Comparison of ENCODE assay signal across 31 cellular contexts in genomic region chr6:5778906-5779305, GRCh38.
"Had no signal": no experiment of that assay in that cellular context is flagged by ENCODE, and none has a peak within 500 bp of the region (broad histone marks: within the 10 kb centered on the region; RNA-seq: fewer than 3 reads in every experiment).

No MANE protein-coding gene starts in this region.

- H3K27me3 Mint-ChIP-seq: activated B cell treated with CpG ODN at 0.5 μM for 24 hours; activated CD4-positive, alpha-beta memory T cell treated with anti-CD3 and anti-CD28 coated beads for 36 hours had no signal

- ATAC-seq: activated naive CD4-positive, alpha-beta T cell treated with anti-CD3 and anti-CD28 coated beads, Interleukin-2, amount 50 U/mL, for 72 hours; activated T-cell treated with anti-CD3 and anti-CD28 coated beads, Interleukin-2, amount 50 U/mL, for 4 hours; body of pancreas had no signal

- H3K4me3 Mint-ChIP-seq: activated CD4-positive, alpha-beta memory T cell treated with anti-CD3 and anti-CD28 coated beads for 36 hours; activated naive CD4-positive, alpha-beta T cell treated with anti-CD3 and anti-CD28 coated beads for 36 hours; activated T-cell treated with anti-CD3 and anti-CD28 coated beads, Interleukin-2, amount 50 U/mL, for 4 hours; activated T-helper 1 cell treated with anti-CD3 and anti-CD28 coated beads, Interleukin-12 subunit alpha, Interleukin-12 subunit beta, Interleukin-2, Interleukin-4 antibody, amounts not matched to agents 30 ng/mL and 10 ng/mL and 1 ng/mL, durations not matched to agents 14 hours and 24 hours and 36 hours had no signal

- H3K4me1 ChIP-seq: adrenal gland, body of pancreas, breast epithelium had no signal

- DNase-seq: activated B cell treated with CpG ODN at 0.5 μM for 24 hours; activated CD4-positive, alpha-beta memory T cell treated with anti-CD3 and anti-CD28 coated beads for 36 hours; activated CD4-positive, alpha-beta T cell treated with anti-CD3 and anti-CD28 coated beads for 4 hours; activated CD4-positive, alpha-beta T cell treated with anti-CD3 and anti-CD28 coated beads, Interleukin-2, amount 50 U/mL, for 1 hour; activated CD4-positive, CD25-positive, alpha-beta regulatory T cell treated with anti-CD3 and anti-CD28 coated beads, Interleukin-2, amount 50 U/mL, for 72 hours; activated CD8-positive, alpha-beta memory T cell treated with anti-CD3 and anti-CD28 coated beads, Interleukin-2, amount 50 U/mL, for 4 hours; activated gamma-delta T cell treated with Interleukin-2 at 50 U/mL for 16 hours; activated naive CD4-positive, alpha-beta T cell treated with anti-CD3 and anti-CD28 coated beads for 36 hours; activated T-cell treated with anti-CD3 and anti-CD28 coated beads for 4 hours; activated T-cell treated with anti-CD3 and anti-CD28 coated beads, Interleukin-2, amount 50 U/mL, for 4 hours; adrenal gland; body of pancreas; MG63; NCI-H1048; NCI-H1105 treated with DMSO at 0.1 percent for 48 hours; NCI-H1436; NCI-H1694; NCI-H1930; NCI-H2081 treated with DMSO at 0.1 percent for 48 hours; NCI-H226; NCI-H524 treated with DMSO at 0.1 percent for 48 hours; OCI-M1; Right ventricle myocardium superior; SW 1271; T-helper 1 cell; T-helper 2 cell; T-helper 9 cell had no signal

- H3K27ac ChIP-seq: adrenal gland, body of pancreas, breast epithelium, VCaP had no signal

- H3K9me3 ChIP-seq: adrenal gland, body of pancreas, MG63 had no signal

- H3K4me3 ChIP-seq: adrenal gland, body of pancreas, breast epithelium, MG63 had no signal

- H3K27ac Mint-ChIP-seq: activated B cell treated with CpG ODN at 0.5 μM for 24 hours; activated CD4-positive, alpha-beta memory T cell treated with anti-CD3 and anti-CD28 coated beads for 36 hours; activated naive CD4-positive, alpha-beta T cell treated with anti-CD3 and anti-CD28 coated beads for 36 hours; activated naive CD4-positive, alpha-beta T cell treated with anti-CD3 and anti-CD28 coated beads, Interleukin-2, amount 50 U/mL, for 72 hours; activated T-helper 1 cell treated with anti-CD3 and anti-CD28 coated beads, Interleukin-12 subunit alpha, Interleukin-12 subunit beta, Interleukin-2, Interleukin-4 antibody, amounts not matched to agents 30 ng/mL and 10 ng/mL and 1 ng/mL, durations not matched to agents 14 hours and 24 hours and 36 hours had no signal

- H3K27me3 ChIP-seq: adrenal gland, body of pancreas, breast epithelium, MG63 had no signal

- H3K9me3 Mint-ChIP-seq: activated B cell treated with CpG ODN at 0.5 μM for 24 hours; activated CD4-positive, alpha-beta memory T cell treated with anti-CD3 and anti-CD28 coated beads for 36 hours; activated naive CD4-positive, alpha-beta T cell treated with anti-CD3 and anti-CD28 coated beads for 36 hours; activated naive CD4-positive, alpha-beta T cell treated with anti-CD3 and anti-CD28 coated beads, Interleukin-2, amount 50 U/mL, for 72 hours; activated T-cell treated with anti-CD3 and anti-CD28 coated beads, Interleukin-2, amount 50 U/mL, for 4 hours; activated T-helper 1 cell treated with anti-CD3 and anti-CD28 coated beads, Interleukin-12 subunit alpha, Interleukin-12 subunit beta, Interleukin-2, Interleukin-4 antibody, amounts not matched to agents 30 ng/mL and 10 ng/mL and 1 ng/mL, durations not matched to agents 14 hours and 24 hours and 36 hours had no signal

- H3K36me3 ChIP-seq: adrenal gland, breast epithelium, MG63 had no signal
